In the genomic region with DNA sequence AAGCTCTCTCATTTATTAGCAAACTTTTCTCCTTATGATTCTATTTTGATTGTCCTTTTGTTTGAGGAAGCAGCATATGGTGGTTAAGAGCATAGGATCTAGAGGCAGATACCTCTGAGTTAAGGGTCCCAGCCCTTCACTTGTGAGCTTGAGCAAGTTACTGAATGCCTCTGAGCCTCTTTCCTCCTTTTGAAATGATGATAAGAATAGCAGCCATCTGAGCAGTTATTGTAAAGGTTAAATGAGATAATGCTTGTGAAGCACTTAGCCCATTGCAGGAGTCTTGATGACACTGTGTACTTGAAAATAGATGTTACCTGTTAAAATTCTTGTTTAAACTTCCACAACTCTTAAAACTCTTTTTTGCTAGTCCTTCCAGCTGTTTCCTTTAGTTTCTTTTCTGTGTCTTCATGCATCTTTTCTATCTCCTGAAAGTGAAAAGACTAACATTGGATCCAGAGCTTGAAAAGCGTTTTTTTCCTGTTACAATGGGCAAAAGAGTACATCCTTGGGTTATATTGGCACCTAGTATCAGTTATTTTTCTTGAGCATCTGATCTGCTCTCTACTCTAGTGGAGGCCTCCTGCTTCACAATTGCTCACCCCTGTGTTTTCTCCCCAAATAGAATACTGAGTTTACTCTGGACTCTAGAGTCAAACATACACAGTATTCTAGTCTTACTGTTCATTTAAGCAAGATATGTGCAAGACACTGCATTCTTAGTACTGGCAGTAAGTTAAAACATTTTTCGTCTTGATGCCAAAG, we compare ENCODE assay signal across 9 cellular contexts. TPM values are rescaled to one million over a fixed set of nuclear protein-coding genes. Genes with fewer than 3 reads are reported as not detected.
DNase-seq lines count a peak whose midpoint lies in the region; ATAC-seq and TF ChIP-seq lines count a peak whose summit lies in the region.
"Had no signal": no experiment of that assay in that cellular context is flagged by ENCODE, and none has a peak within 500 bp of the region (broad histone marks: within the 10 kb centered on the region; RNA-seq: fewer than 3 reads in every experiment).

No MANE protein-coding gene starts in this region.

- H3K9me3 Mint-ChIP-seq in CD8-positive, alpha-beta T cell = no peaks in the 10 kb centered on the region
- peaks cover 0 to 2% of the 10 kb centered on the region in 2 donors for H3K9me3 Mint-ChIP-seq in natural killer cell

- peak overlapping the region; percentile 95 for H3K4me3 Mint-ChIP-seq in CD8-positive, alpha-beta T cell
- H3K4me3 Mint-ChIP-seq in natural killer cell = peak overlapping the region; percentile 97

- H3K27ac Mint-ChIP-seq in CD8-positive, alpha-beta T cell = peak overlapping the region; percentile 62
- H3K27ac Mint-ChIP-seq in natural killer cell = peak overlapping the region; percentile 61 to 95

- H3K4me1 Mint-ChIP-seq in CD8-positive, alpha-beta T cell (ENCODE audit: low read depth) = peaks cover 67% of the 10 kb centered on the region
- H3K4me1 Mint-ChIP-seq in natural killer cell = peaks cover 56 to 60% of the 10 kb centered on the region in 2 donors

- ATAC-seq in CD8-positive, alpha-beta T cell = no peak
- ATAC-seq in natural killer cell (no peak), GM21737 (IDR thresholded peaks at IDR 0.05; ENCODE audit: unreplicated experiment) (no peak)

- CTCF ChIA-PET in CD8-positive, alpha-beta T cell (lab: Charles Lee) = interaction anchor here (0.9 to 1.2 kb wide), 4 partner anchors 17 to 304 kb away, joined by 3 to 6 read pairs (median 3); no protein-coding TSS in a partner anchor

- no peaks in the 10 kb centered on the region for H3K27me3 Mint-ChIP-seq in CD8-positive, alpha-beta T cell (ENCODE audit: low read depth)
- H3K27me3 Mint-ChIP-seq in natural killer cell (ENCODE audit: low read depth in 2 of 2) = no peaks in the 10 kb centered on the region

- POLR2A ChIA-PET in CD8-positive, alpha-beta T cell (lab: Charles Lee) = interaction anchor here (0.6 to 2.0 kb wide), 5 partner anchors 22 to 130 kb away, joined by 3 to 7 read pairs (median 3); a partner anchor contains a TSS

- H3K36me3 ChIP-seq in CD8-positive, alpha-beta T cell (ENCODE audit: insufficient read depth, low read length) = no peaks in the 10 kb centered on the region
- H3K36me3 ChIP-seq in MG63 = no peaks in the 10 kb centered on the region

- peak overlapping the region; percentile 87 for H3K4me3 ChIP-seq in CD8-positive, alpha-beta T cell (ENCODE audit: low read depth, low read length)
- peak overlapping the region; percentile 92 for H3K4me3 ChIP-seq in MG63
- H3K4me3 ChIP-seq in cardiac fibroblast (replicated peaks in 1 of 2; ENCODE audit: low read depth in 2 of 2, low read length in 2 of 2) = peak overlapping the region; percentile 82

- intact Hi-C loops in CD8-positive, alpha-beta T cell (cut with DNase I, micrococcal nuclease) = loop anchor here (2.0 to 5.0 kb wide), 5 partner anchors 20 to 1606 kb away; a partner anchor contains a TSS
- intact Hi-C loops in natural killer cell (cut with micrococcal nuclease) = loop anchor here (2.0 to 10.0 kb wide), 3 partner anchors 14 to 371 kb away; no protein-coding TSS in a partner anchor

- DNase-seq in CD8-positive, alpha-beta T cell = no peak
- DNase-seq in MG63 (no peak), cardiac fibroblast (ENCODE audit: low read depth in 2 of 2) (peak; percentile 63 to 73), natural killer cell (no peak), NCI-H226 (no peak), foreskin melanocyte (no peak), DMS79 treated with DMSO at 0.1 percent for 48 hours (lab: John Stamatoyannopoulos, UW) (no peak)
- DNase-seq: stimulated activated CD8-positive, alpha-beta memory T cell treated with anti-CD3 and anti-CD28 coated beads, Interleukin-4, amount 100 ng/mL, for 48 hours had no signal

- no peaks in the 10 kb centered on the region for H3K9me3 ChIP-seq in CD8-positive, alpha-beta T cell (ENCODE audit: low read length)
- no peaks in the 10 kb centered on the region for H3K9me3 ChIP-seq in MG63

- H3K4me1 ChIP-seq in CD8-positive, alpha-beta T cell (ENCODE audit: insufficient read depth, low read length) = peaks cover 53% of the 10 kb centered on the region

- H3K27me3 ChIP-seq in CD8-positive, alpha-beta T cell (ENCODE audit: insufficient read depth, low read length) = no peaks in the 10 kb centered on the region
- no peaks in the 10 kb centered on the region for H3K27me3 ChIP-seq in MG63

- no peak overlapping the region for H3K27ac ChIP-seq in CD8-positive, alpha-beta T cell (ENCODE audit: low read depth, low read length)

- no peak for TF ChIP-seq CTCF in CD8-positive, alpha-beta T cell (IDR thresholded peaks at IDR 0.05)
- TF ChIP-seq CTCF in cardiac fibroblast (IDR thresholded peaks at IDR 0.05; ENCODE audit: low read depth, low read length) (no peak), natural killer cell (IDR thresholded peaks at IDR 0.05) (no peak)

- peaks cover 21% of the 10 kb centered on the region for H3K36me3 Mint-ChIP-seq in CD8-positive, alpha-beta T cell
- no peaks in the 10 kb centered on the region for H3K36me3 Mint-ChIP-seq in natural killer cell

RNA-seq across cellular contexts. Expression of a gene that starts 3.1 kb away (rescaled TPM):
- 100 to 1,000 TPM; 335 to 340 TPM for total RNA-seq in CD8-positive, alpha-beta T cell
- 58.5 and 77.4 TPM in 2 replicates for total RNA-seq in MG63 (2014; rRNA removed; shearing (Covaris generic); ENCODE audit: low replicate concordance)
- total RNA-seq in natural killer cell = 100 to 1,000 TPM; 174 to 184 (median 177) TPM

Comparison
In these comparisons a context has a peak if more than half of its experiments do, and no peak if none do; other contexts are left out.
1. DNase-seq: peak in cardiac fibroblast (2 of 2); none in CD8-positive, alpha-beta T cell (0 of 7), MG63 (single experiment), natural killer cell (single experiment), NCI-H226 (single experiment), foreskin melanocyte (single experiment) and DMS79 treated with DMSO at 0.1 percent for 48 hours (single experiment).
2. Peak in every context shown above with its lines, with median percentiles within 50 percentile points of each other: H3K4me3 ChIP-seq.